Comparison of ENCODE assay signal across 8 cellular contexts in the genomic region with DNA sequence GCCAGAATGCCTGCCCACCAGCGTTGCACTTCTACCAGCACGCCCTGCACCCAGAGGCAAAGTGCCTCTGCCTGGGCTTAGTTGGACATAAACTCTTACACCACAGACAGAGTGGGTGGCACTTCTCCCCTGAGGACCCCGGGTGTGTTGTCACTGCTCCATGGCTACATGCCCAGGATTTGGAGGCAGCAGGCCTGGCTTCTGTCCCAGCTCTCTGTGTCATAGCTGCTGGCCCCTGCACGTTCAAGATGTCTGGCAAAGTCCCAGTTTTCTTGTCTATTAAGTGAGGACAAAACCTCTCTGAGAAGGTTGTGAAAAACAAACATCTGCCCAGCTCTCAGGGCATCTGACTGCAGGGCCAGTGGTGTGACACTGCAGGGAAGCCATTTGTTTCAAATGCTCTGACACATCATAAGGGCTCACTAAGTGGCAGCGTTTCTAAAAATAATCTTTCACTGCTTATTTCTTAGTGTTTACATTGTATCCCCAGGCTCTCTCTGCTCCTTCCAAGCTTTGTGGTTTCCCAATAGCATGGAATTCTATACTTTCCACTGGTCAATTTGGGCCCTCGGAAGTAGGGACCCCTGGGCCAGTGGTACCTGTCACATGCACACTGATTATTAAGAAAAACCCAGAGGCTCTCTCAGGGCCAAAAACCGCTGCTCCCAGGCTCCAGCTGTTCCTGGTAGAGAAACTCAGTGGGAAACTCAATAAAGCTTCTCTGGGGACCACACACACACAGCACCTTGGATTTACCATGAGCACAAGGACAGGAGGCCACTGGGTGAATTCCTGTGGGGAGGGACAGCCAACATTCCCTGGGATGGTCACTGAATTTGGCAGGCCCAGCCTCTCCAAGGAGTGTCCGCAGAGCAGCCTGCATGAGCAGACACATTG.
DNase-seq lines count a peak whose midpoint lies in the region; ATAC-seq lines count a peak whose summit lies in the region.

No MANE protein-coding gene starts in this region.

- ATAC-seq in HG02884 (IDR thresholded peaks at IDR 0.05; ENCODE audit: unreplicated experiment), result no peak

- H3K4me3 ChIP-seq in muscle layer of duodenum (ENCODE audit: low read depth in 1 of 2, low read length in 2 of 2), result no peak overlapping the region

- no peaks in the 10 kb centered on the region for H3K9me3 ChIP-seq in muscle layer of duodenum (ENCODE audit: control insufficient read depth in 1 of 2, low read length in 2 of 2)

- H3K27ac ChIP-seq in epithelial cell of prostate (no peak overlapping the region), muscle layer of duodenum (ENCODE audit: low read length) (peak overlapping the region; percentile 43)

- DNase-seq in H4 (ENCODE audit: low spot score) (peak; percentile 100), NCI-H774 (lab: John Stamatoyannopoulos, UW) (peak; percentile 76), epithelial cell of prostate (ENCODE audit: low read depth, low spot score) (peak; percentile 53), activated T-cell treated with anti-CD3 and anti-CD28 coated beads for 4 hours (no peak), iPS-NIHi11 (ENCODE audit: low spot score) (no peak)
- DNase-seq in stimulated activated CD4-positive, alpha-beta T cell treated with anti-CD3 and anti-CD28 coated beads, Interleukin-1b, Interleukin-23, amount 100 ng/mL, for 48 hours, result no peak

- H3K27me3 ChIP-seq in muscle layer of duodenum (ENCODE audit: low read depth, low read length), result no peaks in the 10 kb centered on the region

- H3K36me3 ChIP-seq in muscle layer of duodenum (ENCODE audit: control insufficient read depth in 1 of 2, insufficient read depth in 2 of 2, low read length in 2 of 2), result peaks cover 5 to 8% of the 10 kb centered on the region in 2 donors

- H3K4me1 ChIP-seq in muscle layer of duodenum (ENCODE audit: control insufficient read depth in 1 of 2, insufficient read depth in 2 of 2, low read length in 2 of 2), result peaks cover 19 to 29% of the 10 kb centered on the region in 2 donors

Comparison
In these comparisons a context has a peak if more than half of its experiments do, and no peak if none do; other contexts are left out.
1. DNase-seq: peak in H4 (single experiment), NCI-H774 (single experiment) and epithelial cell of prostate (single experiment); none in stimulated activated CD4-positive, alpha-beta T cell treated with anti-CD3 and anti-CD28 coated beads, Interleukin-1b, Interleukin-23, amount 100 ng/mL, for 48 hours (single experiment), activated T-cell treated with anti-CD3 and anti-CD28 coated beads for 4 hours (single experiment) and iPS-NIHi11 (single experiment).